ENCODE assay signal across 10 cellular contexts in the genomic region with DNA sequence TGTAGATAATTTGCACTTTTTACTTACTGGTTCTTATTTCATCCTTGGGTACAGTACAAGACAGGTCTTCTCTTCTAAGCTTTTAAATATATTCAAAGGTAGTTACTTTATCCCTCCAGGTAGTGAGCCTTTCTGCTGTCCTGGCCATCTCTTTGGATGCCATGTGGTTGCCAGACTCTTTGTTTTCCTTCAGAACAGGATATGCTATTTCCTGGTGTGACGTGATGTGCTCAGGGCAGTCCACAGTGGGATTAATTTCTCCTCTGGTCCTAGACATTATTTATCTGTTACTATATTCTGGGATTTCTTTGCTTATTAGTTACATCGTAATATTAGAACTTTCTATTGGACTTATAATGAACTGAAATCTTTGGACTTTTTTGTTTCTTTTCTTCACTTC.
DNase-seq lines count a peak whose midpoint lies in the region; ATAC-seq, FAIRE-seq and TF ChIP-seq lines count a peak whose summit lies in the region.
"Had no signal": no experiment of that assay in that cellular context is flagged by ENCODE, and none has a peak within 500 bp of the region (broad histone marks: within the 10 kb centered on the region; RNA-seq: fewer than 3 reads in every experiment).

No MANE protein-coding gene starts in this region.

- no peak for TF ChIP-seq RAD21 in HepG2 (CRISPR knock-in tag; IDR thresholded peaks at IDR 0.05)

- ATAC-seq in right lobe of liver (peak in 3 of 4 donors; percentile 32 to 50 (median 47)), HepG2 (no peak), naive B cell (ENCODE audit: low read depth in 2 of 2) (no peak), HG03442 (IDR thresholded peaks at IDR 0.05; ENCODE audit: unreplicated experiment) (no peak)

- H3K4me1 ChIP-seq in right lobe of liver (peaks cover 0 to 6% (median 0%) of the 10 kb centered on the region in 4 donors), HepG2 (ENCODE audit: insufficient read depth, low read length) (no peaks in the 10 kb centered on the region), uterus (no peaks in the 10 kb centered on the region)

- no peak overlapping the region for H2AFZ ChIP-seq in HepG2 (ENCODE audit: low read length)

- in situ Hi-C loops in HepG2 (cut with HindIII; ENCODE audit: extremely low pct_ligation_motif_present, low pct_unique_long_range_greater_than_20kb): no loop called here

- peaks cover 23 to 37% of the 10 kb centered on the region in 2 donors for H3K36me3 Mint-ChIP-seq in naive B cell

- POLR2A ChIA-PET in HepG2 (lab: Yijun Ruan, JAX): no interaction called here

- TF ChIP-seq EP300 in HepG2 (IDR thresholded peaks at IDR 0.05; ENCODE audit: low read depth in 2 of 2, low read length in 2 of 2) (no peak), HepG2 (CRISPR knock-in tag; IDR thresholded peaks at IDR 0.05; ENCODE audit: borderline replicate concordance) (no peak)

- H3K4me1 Mint-ChIP-seq in naive B cell: peaks cover 36 to 52% (median 40%) of the 10 kb centered on the region in 3 donors

- TF ChIP-seq CTCF in right lobe of liver (IDR thresholded peaks at IDR 0.05): no peak
- no peak for TF ChIP-seq CTCF in HepG2 (CRISPR knock-in tag; IDR thresholded peaks at IDR 0.05)
- no peak for TF ChIP-seq CTCF in choroid plexus epithelial cell (conservative IDR thresholded peaks at IDR 0.05; ENCODE audit: low read depth, low read length)
- no peak for TF ChIP-seq CTCF in uterus (IDR thresholded peaks at IDR 0.05)

- H3K4me2 ChIP-seq in HepG2 (ENCODE audit: low read depth, low read length): no peak overlapping the region

- H3K4me3 ChIP-seq in right lobe of liver (no peak overlapping the region), HepG2 (replicated peaks in 1 of 3; ENCODE audit: insufficient read depth in 1 of 3, low read depth in 2 of 3, low read length in 3 of 3) (no peak overlapping the region), choroid plexus epithelial cell (ENCODE audit: low read depth, low read length) (no peak overlapping the region), uterus (no peak overlapping the region)

- H3K27ac ChIP-seq in right lobe of liver: no peak overlapping the region
- H3K27ac ChIP-seq in HepG2 (ENCODE audit: extremely low read length, insufficient read depth, low read length): no peak overlapping the region
- H3K27ac ChIP-seq in uterus: peak overlapping the region; percentile 1 to 57
- H3K27ac ChIP-seq: epithelial cell of prostate had no signal

- H3K9me3 ChIP-seq in right lobe of liver (no peaks in the 10 kb centered on the region), HepG2 (ENCODE audit: low read length) (no peaks in the 10 kb centered on the region), uterus (no peaks in the 10 kb centered on the region)

- peaks cover 13% of the 10 kb centered on the region; the same call in 1 of the 2 replicates for H4K20me1 ChIP-seq in HepG2 (ENCODE audit: insufficient read depth, low read length)

- peak overlapping the region in 4 of 6 donors; percentile 46 to 91 (median 65) for H3K27ac Mint-ChIP-seq in naive B cell

- H3K27me3 Mint-ChIP-seq in naive B cell: no peaks in the 10 kb centered on the region

- no peak overlapping the region for H3K9ac ChIP-seq in HepG2 (ENCODE audit: insufficient read depth, low read depth, low read length)

- no peaks in the 10 kb centered on the region for H3K27me3 ChIP-seq in right lobe of liver
- no peaks in the 10 kb centered on the region for H3K27me3 ChIP-seq in HepG2 (ENCODE audit: control insufficient read depth in 1 of 2, insufficient read depth in 2 of 2, low read length in 2 of 2)
- no peaks in the 10 kb centered on the region for H3K27me3 ChIP-seq in uterus

- intact Hi-C loops in right lobe of liver (cut with DNase I) (no loop called here), HepG2 (cut with micrococcal nuclease; ENCODE audit: unreplicated experiment) (no loop called here), uterus (cut with DNase I; ENCODE audit: low total_unique reads) (no loop called here)

- CTCF ChIA-PET in HepG2 (lab: Yijun Ruan, JAX; ENCODE audit: low intra/inter-chr PET ratio, low total read pairs): no interaction called here

- no peak overlapping the region for H3K4me3 Mint-ChIP-seq in naive B cell

- DNase-seq in right lobe of liver (no peak), HepG2 (ENCODE audit: low spot score) (no peak), choroid plexus epithelial cell (ENCODE audit: low read depth) (peak; percentile 20), naive B cell (no peak), uterus (no peak), DMS79 (lab: John Stamatoyannopoulos, UW) (no peak), ureter (ENCODE audit: low spot score) (no peak)
- DNase-seq: NCI-H2107 had no signal

- peaks cover 36% of the 10 kb centered on the region for H3K79me2 ChIP-seq in HepG2 (ENCODE audit: insufficient read depth, low read length)

- TF ChIP-seq POLR2A in right lobe of liver (IDR thresholded peaks at IDR 0.05) (no peak), HepG2 (IDR thresholded peaks at IDR 0.05; ENCODE audit: insufficient read depth in 1 of 2, low read depth in 2 of 2, low read length in 2 of 2) (no peak), uterus (IDR thresholded peaks at IDR 0.05) (no peak)

- FAIRE-seq in HepG2 (lab: Jason Lieb, UNC): no peak

- no peaks in the 10 kb centered on the region for H3K9me3 Mint-ChIP-seq in naive B cell

- 58% methylated on average over 2 of the region's 2 CpGs for WGBS in right lobe of liver (ENCODE audit: insufficient coverage, low coverage, low lambda C conversion rate, missing lambda C conversion rate)
- WGBS in HepG2 (ENCODE audit: low lambda C conversion rate): 98% methylated on average over 2 of the region's 2 CpGs

- peaks cover 0 to 66% (median 11%) of the 10 kb centered on the region in 4 donors for H3K36me3 ChIP-seq in right lobe of liver
- H3K36me3 ChIP-seq in HepG2 (replicated peaks in 1 of 2; ENCODE audit: control insufficient read depth in 1 of 2, insufficient read depth in 2 of 2, low read length in 2 of 2): peaks cover 23 to 95% of the 10 kb centered on the region in 2 experiments
- H3K36me3 ChIP-seq in uterus: no peaks in the 10 kb centered on the region

- BruUV-seq in HepG2 (replicated peaks; lab: Mats Ljungman, UMichigan): no TSS peak

TF ChIP-seq in HepG2, 621 proteins besides CTCF, POLR2A, EP300 and RAD21 (continues in another document):
- TF ChIP-seq REPIN1 (CRISPR knock-in tag; IDR thresholded peaks at IDR 0.05; ENCODE audit: borderline replicate concordance, low read depth) (no peak), HNF4A (CRISPR knock-in tag; IDR thresholded peaks at IDR 0.05) (no peak), AHR (CRISPR knock-in tag; IDR thresholded peaks at IDR 0.05) (no peak), PAX8 (CRISPR knock-in tag; IDR thresholded peaks at IDR 0.05; ENCODE audit: borderline replicate concordance) (no peak), ZC3H13 (CRISPR knock-in tag; IDR thresholded peaks at IDR 0.05) (no peak)
- TF ChIP-seq, protein P1, sequence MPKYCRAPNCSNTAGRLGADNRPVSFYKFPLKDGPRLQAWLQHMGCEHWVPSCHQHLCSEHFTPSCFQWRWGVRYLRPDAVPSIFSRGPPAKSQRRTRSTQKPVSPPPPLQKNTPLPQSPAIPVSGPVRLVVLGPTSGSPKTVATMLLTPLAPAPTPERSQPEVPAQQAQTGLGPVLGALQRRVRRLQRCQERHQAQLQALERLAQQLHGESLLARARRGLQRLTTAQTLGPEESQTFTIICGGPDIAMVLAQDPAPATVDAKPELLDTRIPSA (CRISPR knock-in tag; IDR thresholded peaks at IDR 0.05; ENCODE audit: borderline replicate concordance): no peak
- TF ChIP-seq, protein P2, sequence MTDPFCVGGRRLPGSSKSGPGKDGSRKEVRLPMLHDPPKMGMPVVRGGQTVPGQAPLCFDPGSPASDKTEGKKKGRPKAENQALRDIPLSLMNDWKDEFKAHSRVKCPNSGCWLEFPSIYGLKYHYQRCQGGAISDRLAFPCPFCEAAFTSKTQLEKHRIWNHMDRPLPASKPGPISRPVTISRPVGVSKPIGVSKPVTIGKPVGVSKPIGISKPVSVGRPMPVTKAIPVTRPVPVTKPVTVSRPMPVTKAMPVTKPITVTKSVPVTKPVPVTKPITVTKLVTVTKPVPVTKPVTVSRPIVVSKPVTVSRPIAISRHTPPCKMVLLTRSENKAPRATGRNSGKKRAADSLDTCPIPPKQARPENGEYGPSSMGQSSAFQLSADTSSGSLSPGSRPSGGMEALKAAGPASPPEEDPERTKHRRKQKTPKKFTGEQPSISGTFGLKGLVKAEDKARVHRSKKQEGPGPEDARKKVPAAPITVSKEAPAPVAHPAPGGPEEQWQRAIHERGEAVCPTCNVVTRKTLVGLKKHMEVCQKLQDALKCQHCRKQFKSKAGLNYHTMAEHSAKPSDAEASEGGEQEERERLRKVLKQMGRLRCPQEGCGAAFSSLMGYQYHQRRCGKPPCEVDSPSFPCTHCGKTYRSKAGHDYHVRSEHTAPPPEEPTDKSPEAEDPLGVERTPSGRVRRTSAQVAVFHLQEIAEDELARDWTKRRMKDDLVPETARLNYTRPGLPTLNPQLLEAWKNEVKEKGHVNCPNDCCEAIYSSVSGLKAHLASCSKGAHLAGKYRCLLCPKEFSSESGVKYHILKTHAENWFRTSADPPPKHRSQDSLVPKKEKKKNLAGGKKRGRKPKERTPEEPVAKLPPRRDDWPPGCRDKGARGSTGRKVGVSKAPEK (CRISPR knock-in tag; IDR thresholded peaks at IDR 0.05; ENCODE audit: borderline replicate concordance): no peak
- TF ChIP-seq, protein P3, sequence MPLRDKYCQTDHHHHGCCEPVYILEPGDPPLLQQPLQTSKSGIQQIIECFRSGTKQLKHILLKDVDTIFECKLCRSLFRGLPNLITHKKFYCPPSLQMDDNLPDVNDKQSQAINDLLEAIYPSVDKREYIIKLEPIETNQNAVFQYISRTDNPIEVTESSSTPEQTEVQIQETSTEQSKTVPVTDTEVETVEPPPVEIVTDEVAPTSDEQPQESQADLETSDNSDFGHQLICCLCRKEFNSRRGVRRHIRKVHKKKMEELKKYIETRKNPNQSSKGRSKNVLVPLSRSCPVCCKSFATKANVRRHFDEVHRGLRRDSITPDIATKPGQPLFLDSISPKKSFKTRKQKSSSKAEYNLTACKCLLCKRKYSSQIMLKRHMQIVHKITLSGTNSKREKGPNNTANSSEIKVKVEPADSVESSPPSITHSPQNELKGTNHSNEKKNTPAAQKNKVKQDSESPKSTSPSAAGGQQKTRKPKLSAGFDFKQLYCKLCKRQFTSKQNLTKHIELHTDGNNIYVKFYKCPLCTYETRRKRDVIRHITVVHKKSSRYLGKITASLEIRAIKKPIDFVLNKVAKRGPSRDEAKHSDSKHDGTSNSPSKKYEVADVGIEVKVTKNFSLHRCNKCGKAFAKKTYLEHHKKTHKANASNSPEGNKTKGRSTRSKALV (CRISPR knock-in tag; IDR thresholded peaks at IDR 0.05): no peak

Comparison
In these comparisons a context has a peak if more than half of its experiments do, and no peak if none do; other contexts are left out.
1. ATAC-seq: peak in right lobe of liver (3 of 4); none in HepG2 (single experiment), naive B cell (0 of 2) and HG03442 (single experiment).
2. H3K27ac ChIP-seq: peak in uterus (2 of 2); none in right lobe of liver (0 of 3) and HepG2 (single experiment).